8 cellular contexts compared by ENCODE assay signal in genomic region chr19:30719189-30719990, GRCh38.
A peak's percentile ranks its signal among the peaks of the same experiment; 100 is the strongest.
DNase-seq lines count a peak whose midpoint lies in the region; ATAC-seq lines count a peak whose summit lies in the region.

No MANE protein-coding gene starts in this region.

- H3K27ac Mint-ChIP-seq in CD4-positive, alpha-beta memory T cell, result no peak overlapping the region
- peak overlapping the region; percentile 42 for H3K27ac Mint-ChIP-seq in activated naive CD8-positive, alpha-beta T cell treated with anti-CD3 and anti-CD28 coated beads, Interleukin-2, amount 10 ng/mL, durations not matched to agents 7 days and 5 days

- no peaks in the 10 kb centered on the region for H3K36me3 ChIP-seq in CD4-positive, alpha-beta memory T cell (ENCODE audit: insufficient read depth, low read length)

- no peaks in the 10 kb centered on the region for H3K9me3 ChIP-seq in CD4-positive, alpha-beta memory T cell (ENCODE audit: control insufficient read depth in 1 of 2, low read length in 2 of 2)
- H3K9me3 ChIP-seq in right cardiac atrium (ENCODE audit: control insufficient read depth, low read length), result no peaks in the 10 kb centered on the region

- DNase-seq in CD4-positive, alpha-beta memory T cell, result no peak
- peak; percentile 63 for DNase-seq in activated naive CD8-positive, alpha-beta T cell treated with anti-CD3 and anti-CD28 coated beads, Interleukin-2, amount 10 ng/mL, durations not matched to agents 7 days and 5 days
- DNase-seq in right cardiac atrium, result peak; percentile 72 to 91 (median 88)
- DNase-seq in posterior cingulate gyrus, result peak in 8 of 10 donors; percentile 23 to 88 (median 46)
- DNase-seq in NK-92 (lab: John Stamatoyannopoulos, UW; ENCODE audit: unreplicated experiment), result no peak

- peaks cover 8 to 12% of the 10 kb centered on the region in 2 donors for H3K27me3 Mint-ChIP-seq in CD4-positive, alpha-beta memory T cell
- H3K27me3 Mint-ChIP-seq in activated naive CD8-positive, alpha-beta T cell treated with anti-CD3 and anti-CD28 coated beads, Interleukin-2, amount 10 ng/mL, durations not matched to agents 7 days and 5 days, result peaks cover 4% of the 10 kb centered on the region

- no peaks in the 10 kb centered on the region for H3K27me3 ChIP-seq in CD4-positive, alpha-beta memory T cell (ENCODE audit: insufficient read depth, low read length)
- no peaks in the 10 kb centered on the region for H3K27me3 ChIP-seq in right cardiac atrium (ENCODE audit: control insufficient read depth, insufficient read depth)

- H3K27ac ChIP-seq in CD4-positive, alpha-beta memory T cell (ENCODE audit: low read depth, low read length), result no peak overlapping the region
- H3K27ac ChIP-seq in right cardiac atrium (ENCODE audit: low read length), result peak overlapping the region; percentile 72

- no peaks in the 10 kb centered on the region for H3K9me3 Mint-ChIP-seq in CD4-positive, alpha-beta memory T cell
- H3K9me3 Mint-ChIP-seq in activated naive CD8-positive, alpha-beta T cell treated with anti-CD3 and anti-CD28 coated beads, Interleukin-2, amount 10 ng/mL, durations not matched to agents 7 days and 5 days, result no peaks in the 10 kb centered on the region

- CTCF ChIA-PET in CD4-positive, alpha-beta memory T cell (lab: Charles Lee; ENCODE audit: partially characterized antibody), result interaction anchor here (1.3 kb wide), 1 partner anchor 37 kb away, joined by 3 read pairs; no protein-coding TSS in a partner anchor

- H3K4me1 ChIP-seq in CD4-positive, alpha-beta memory T cell (ENCODE audit: insufficient read depth, low read length), result peaks cover 8% of the 10 kb centered on the region
- H3K4me1 ChIP-seq in right cardiac atrium (ENCODE audit: control insufficient read depth, insufficient read depth, low read length), result no peaks in the 10 kb centered on the region

- H3K4me3 Mint-ChIP-seq in CD4-positive, alpha-beta memory T cell, result peak overlapping the region; percentile 36 to 80 (median 64)
- H3K4me3 Mint-ChIP-seq in activated naive CD8-positive, alpha-beta T cell treated with anti-CD3 and anti-CD28 coated beads, Interleukin-2, amount 10 ng/mL, durations not matched to agents 7 days and 5 days, result peak overlapping the region; percentile 78

- H3K4me3 ChIP-seq in CD4-positive, alpha-beta memory T cell (ENCODE audit: low read length in 2 of 2), result no peak overlapping the region
- H3K4me3 ChIP-seq in right cardiac atrium (ENCODE audit: low read length), result peak overlapping the region; percentile 48

- POLR2A ChIA-PET in CD4-positive, alpha-beta memory T cell (lab: Charles Lee; ENCODE audit: partially characterized antibody), result no interaction called here
- POLR2A ChIA-PET in activated naive CD8-positive, alpha-beta T cell treated with anti-CD3 and anti-CD28 coated beads, Interleukin-2, amount 10 ng/mL, durations not matched to agents 7 days and 5 days (lab: Charles Lee), result no interaction called here

- H3K4me1 Mint-ChIP-seq in CD4-positive, alpha-beta memory T cell, result peaks cover 0 to 10% (median 6%) of the 10 kb centered on the region in 4 donors
- H3K4me1 Mint-ChIP-seq in activated naive CD8-positive, alpha-beta T cell treated with anti-CD3 and anti-CD28 coated beads, Interleukin-2, amount 10 ng/mL, durations not matched to agents 7 days and 5 days, result peaks cover 5% of the 10 kb centered on the region

- 2% methylated on average over 54 of the region's 54 CpGs for WGBS in right cardiac atrium

- peak; percentile 47 for ATAC-seq in HG03442 (IDR thresholded peaks at IDR 0.05; ENCODE audit: unreplicated experiment)
- ATAC-seq in activated naive CD8-positive, alpha-beta T cell treated with anti-CD3 and anti-CD28 coated beads, Interleukin-2, amount 10 ng/mL, durations not matched to agents 7 days and 5 days (ENCODE audit: low read depth), result peak; percentile 92
- ATAC-seq in right cardiac atrium, result peak; percentile 94 to 96
- ATAC-seq in HG03378 (IDR thresholded peaks at IDR 0.05; ENCODE audit: unreplicated experiment), result no peak
- ATAC-seq in GM18519 (IDR thresholded peaks at IDR 0.05; ENCODE audit: low FRiP score, unreplicated experiment), result no peak

- H3K36me3 Mint-ChIP-seq in CD4-positive, alpha-beta memory T cell, result no peaks in the 10 kb centered on the region
- H3K36me3 Mint-ChIP-seq in activated naive CD8-positive, alpha-beta T cell treated with anti-CD3 and anti-CD28 coated beads, Interleukin-2, amount 10 ng/mL, durations not matched to agents 7 days and 5 days, result no peaks in the 10 kb centered on the region

- intact Hi-C loops in CD4-positive, alpha-beta memory T cell (cut with micrococcal nuclease), result no loop called here
- intact Hi-C loops in right cardiac atrium (cut with DNase I), result no loop called here
- intact Hi-C loops in posterior cingulate gyrus (cut with DNase I), result no loop called here

Comparison
In these comparisons a context has a peak if more than half of its experiments do, and no peak if none do; other contexts are left out.
1. DNase-seq: peak in activated naive CD8-positive, alpha-beta T cell treated with anti-CD3 and anti-CD28 coated beads, Interleukin-2, amount 10 ng/mL, durations not matched to agents 7 days and 5 days (single experiment), right cardiac atrium (3 of 3) and posterior cingulate gyrus (8 of 10); none in CD4-positive, alpha-beta memory T cell (0 of 5) and NK-92 (single experiment).
2. ATAC-seq: peak in HG03442 (single experiment), activated naive CD8-positive, alpha-beta T cell treated with anti-CD3 and anti-CD28 coated beads, Interleukin-2, amount 10 ng/mL, durations not matched to agents 7 days and 5 days (single experiment) and right cardiac atrium (2 of 2); none in HG03378 (single experiment) and GM18519 (single experiment).